Comparison of ENCODE assay signal across 12 cellular contexts in the genomic region with DNA sequence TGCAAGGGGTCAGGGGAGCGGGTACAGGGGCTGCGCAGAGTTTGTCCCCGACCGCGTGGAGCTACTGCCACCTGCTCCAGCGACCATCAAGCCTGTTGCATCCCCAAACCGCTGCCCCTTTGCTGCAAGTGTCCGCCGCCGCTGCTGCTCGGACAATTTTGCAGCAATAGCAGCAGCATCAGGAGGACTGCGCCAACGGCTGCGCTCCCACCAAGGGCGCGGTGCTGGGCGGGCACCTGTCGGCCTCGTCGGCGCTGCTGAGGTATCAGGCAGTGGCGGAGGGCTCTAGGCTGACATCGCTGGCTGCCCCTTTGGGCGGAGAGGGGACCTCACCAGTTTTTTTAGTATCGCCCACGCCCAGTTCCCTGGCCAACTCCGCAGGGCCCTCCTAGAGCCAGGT. TPM values are rescaled to one million over a fixed set of nuclear protein-coding genes. Genes with fewer than 3 reads are reported as not detected.
"Had no signal": no experiment of that assay in that cellular context is flagged by ENCODE, and none has a peak within 500 bp of the region (broad histone marks: within the 10 kb centered on the region; RNA-seq: fewer than 3 reads in every experiment).

No MANE protein-coding gene starts in this region.

RNA-seq across cellular contexts. Expression of gene FOXD4L4, which starts 1.2 kb away (rescaled TPM):
- total RNA-seq: epithelial cell of proximal tubule, esophagus muscularis mucosa, fibroblast of lung, glomerular endothelial cell, heart right ventricle, kidney epithelial cell, left ventricle myocardium inferior, mesenteric fat pad, mucosa of gallbladder had no signal
- polyA plus RNA-seq: endothelial cell of umbilical vein; fibroblast of lung; heart right ventricle; keratinocyte; naive thymus-derived CD4-positive, alpha-beta T cell had no signal
